Comparison of ENCODE assay signal across 5 cellular contexts in genomic region chr20:38247725-38248522, GRCh38. TPM values are rescaled to one million over a fixed set of nuclear protein-coding genes. Genes with fewer than 3 reads are reported as not detected.
"Had no signal": no experiment of that assay in that cellular context is flagged by ENCODE, and none has a peak within 500 bp of the region (broad histone marks: within the 10 kb centered on the region; RNA-seq: fewer than 3 reads in every experiment).

No MANE protein-coding gene starts in this region.

RNA-seq across cellular contexts. Expression of gene KIAA1755, which starts 12.6 kb away (rescaled TPM):
- total RNA-seq: activated CD4-positive, alpha-beta memory T cell treated with anti-CD3 and anti-CD28 coated beads, Interleukin-2, amount 10 ng/mL, durations not matched to agents 7 days and 5 days; activated CD8-positive, alpha-beta memory T cell treated with anti-CD3 and anti-CD28 coated beads, Interleukin-2, amount 10 ng/mL, durations not matched to agents 7 days and 5 days had no signal

RNA-seq across cellular contexts. Expression of gene BPI, which starts 56.0 kb away (rescaled TPM):
- total RNA-seq: activated CD4-positive, alpha-beta memory T cell treated with anti-CD3 and anti-CD28 coated beads, Interleukin-2, amount 10 ng/mL, durations not matched to agents 7 days and 5 days; activated CD8-positive, alpha-beta memory T cell treated with anti-CD3 and anti-CD28 coated beads, Interleukin-2, amount 10 ng/mL, durations not matched to agents 7 days and 5 days; PC-3; Peyer's patch; Right ventricle myocardium inferior had no signal
